Comparison of ENCODE assay signal across 37 cellular contexts in genomic region chr13:110854866-110855265, GRCh38.
"Had no signal": no experiment of that assay in that cellular context is flagged by ENCODE, and none has a peak within 500 bp of the region (broad histone marks: within the 10 kb centered on the region; RNA-seq: fewer than 3 reads in every experiment).

No MANE protein-coding gene starts in this region.

- H3K27ac Mint-ChIP-seq: activated naive CD4-positive, alpha-beta T cell treated with anti-CD3 and anti-CD28 coated beads for 36 hours; activated naive CD4-positive, alpha-beta T cell treated with anti-CD3 and anti-CD28 coated beads, Interleukin-2, amount 10 ng/mL, durations not matched to agents 7 days and 5 days; activated naive CD4-positive, alpha-beta T cell treated with anti-CD3 and anti-CD28 coated beads, Interleukin-2, amount 50 U/mL, for 24 hours; activated naive CD8-positive, alpha-beta T cell; activated naive CD8-positive, alpha-beta T cell treated with anti-CD3 and anti-CD28 coated beads for 36 hours; activated naive CD8-positive, alpha-beta T cell treated with anti-CD3 and anti-CD28 coated beads, Interleukin-2, amount 10 ng/mL, durations not matched to agents 7 days and 5 days; activated naive CD8-positive, alpha-beta T cell treated with anti-CD3 and anti-CD28 coated beads, Interleukin-2, amount 50 U/mL, for 24 hours; activated T-cell treated with anti-CD3 and anti-CD28 coated beads, Interleukin-2, amount 50 U/mL, for 24 hours; activated T-cell treated with anti-CD3 and anti-CD28 coated beads, Interleukin-2, amount 50 U/mL, for 72 hours; activated T-helper 1 cell treated with anti-CD3 and anti-CD28 coated beads, Interleukin-12 subunit alpha, Interleukin-12 subunit beta, Interleukin-2, Interleukin-4 antibody, amounts not matched to agents 30 ng/mL and 10 ng/mL and 1 ng/mL, durations not matched to agents 14 hours and 24 hours and 36 hours; activated T-helper 17 cell treated with anti-CD3 and anti-CD28 coated beads, Interleukin-2, amount 50 U/mL, for 72 hours; activated T-helper 2 cell treated with anti-CD3 and anti-CD28 coated beads, Interferon-gamma antibody, Interleukin-2, Interleukin-4, amounts not matched to agents 10 μg/mL and 5 μg/mL and 100 μg/mL, durations not matched to agents 14 hours and 24 hours and 36 hours; brain had no signal

- H3K36me3 Mint-ChIP-seq: activated naive CD4-positive, alpha-beta T cell treated with anti-CD3 and anti-CD28 coated beads, Interleukin-2, amount 10 ng/mL, durations not matched to agents 7 days and 5 days; brain had no signal

- ATAC-seq: activated naive CD4-positive, alpha-beta T cell treated with anti-CD3 and anti-CD28 coated beads, Interleukin-2, amount 50 U/mL, for 72 hours; activated naive CD8-positive, alpha-beta T cell treated with anti-CD3 and anti-CD28 coated beads, Interleukin-2, amount 50 U/mL, for 24 hours; activated T-cell treated with anti-CD3 and anti-CD28 coated beads, Interleukin-2, amount 50 U/mL, for 4 hours; activated T-cell treated with anti-CD3 and anti-CD28 coated beads, Interleukin-2, amount 50 U/mL, for 72 hours; activated T-helper 17 cell treated with anti-CD3 and anti-CD28 coated beads, Interleukin-2, amount 50 U/mL, for 72 hours; body of pancreas had no signal

- H3K27me3 Mint-ChIP-seq: activated naive CD8-positive, alpha-beta T cell treated with anti-CD3 and anti-CD28 coated beads for 36 hours had no signal

- H3K9me3 Mint-ChIP-seq: activated naive CD4-positive, alpha-beta T cell treated with anti-CD3 and anti-CD28 coated beads, Interleukin-2, amount 50 U/mL, for 24 hours had no signal

- DNase-seq: activated effector memory CD4-positive, alpha-beta T cell treated with anti-CD3 and anti-CD28 coated beads, Interleukin-2, amount 50 U/mL, for 16 hours; activated effector memory CD4-positive, alpha-beta T cell treated with Interleukin-2 at 50 U/mL for 16 hours; activated gamma-delta T cell; activated gamma-delta T cell treated with Interleukin-2 at 50 U/mL for 16 hours; activated naive CD4-positive, alpha-beta T cell; activated naive CD4-positive, alpha-beta T cell treated with anti-CD3 and anti-CD28 coated beads for 36 hours; activated naive CD4-positive, alpha-beta T cell treated with anti-CD3 and anti-CD28 coated beads, Interleukin-2, amount 10 ng/mL, durations not matched to agents 7 days and 5 days; activated naive CD4-positive, alpha-beta T cell treated with anti-CD3 and anti-CD28 coated beads, Interleukin-2, amount 50 U/mL, for 16 hours; activated naive CD4-positive, alpha-beta T cell treated with Interleukin-2 at 50 U/mL for 16 hours; activated naive CD8-positive, alpha-beta T cell treated with anti-CD3 and anti-CD28 coated beads for 36 hours; activated naive CD8-positive, alpha-beta T cell treated with anti-CD3 and anti-CD28 coated beads, Interleukin-2, amount 10 ng/mL, durations not matched to agents 7 days and 5 days; activated naive CD8-positive, alpha-beta T cell treated with anti-CD3 and anti-CD28 coated beads, Interleukin-2, amount 50 U/mL, for 24 hours; activated T-cell treated with anti-CD3 and anti-CD28 coated beads, Interleukin-2, amount 50 U/mL, for 24 hours; activated T-cell treated with anti-CD3 and anti-CD28 coated beads, Interleukin-2, amount 50 U/mL, for 4 hours; activated T-cell treated with anti-CD3 and anti-CD28 coated beads, Interleukin-2, amount 50 U/mL, for 48 hours; activated T-cell treated with anti-CD3 and anti-CD28 coated beads, Interleukin-2, amount 50 U/mL, for 72 hours; adrenal gland; amniotic stem cell; amygdala; anterior cingulate cortex; aorta; body of pancreas; brain microvascular endothelial cell; caudate nucleus; central memory CD4-positive, alpha-beta T cell; cerebellar nuclear complex had no signal

- H3K4me1 ChIP-seq: adrenal gland, ascending aorta, body of pancreas, breast epithelium had no signal

- H3K9me3 ChIP-seq: adrenal gland had no signal

- H3K4me3 Mint-ChIP-seq: activated naive CD4-positive, alpha-beta T cell treated with anti-CD3 and anti-CD28 coated beads for 36 hours; activated naive CD4-positive, alpha-beta T cell treated with anti-CD3 and anti-CD28 coated beads, Interleukin-2, amount 10 ng/mL, durations not matched to agents 7 days and 5 days; activated naive CD4-positive, alpha-beta T cell treated with anti-CD3 and anti-CD28 coated beads, Interleukin-2, amount 50 U/mL, for 24 hours; activated naive CD8-positive, alpha-beta T cell; activated naive CD8-positive, alpha-beta T cell treated with anti-CD3 and anti-CD28 coated beads for 36 hours; activated naive CD8-positive, alpha-beta T cell treated with anti-CD3 and anti-CD28 coated beads, Interleukin-2, amount 10 ng/mL, durations not matched to agents 7 days and 5 days; activated naive CD8-positive, alpha-beta T cell treated with anti-CD3 and anti-CD28 coated beads, Interleukin-2, amount 50 U/mL, for 24 hours; activated T-cell treated with anti-CD3 and anti-CD28 coated beads, Interleukin-2, amount 50 U/mL, for 24 hours; activated T-cell treated with anti-CD3 and anti-CD28 coated beads, Interleukin-2, amount 50 U/mL, for 4 hours; activated T-cell treated with anti-CD3 and anti-CD28 coated beads, Interleukin-2, amount 50 U/mL, for 72 hours; activated T-helper 1 cell treated with anti-CD3 and anti-CD28 coated beads, Interleukin-12 subunit alpha, Interleukin-12 subunit beta, Interleukin-2, Interleukin-4 antibody, amounts not matched to agents 30 ng/mL and 10 ng/mL and 1 ng/mL, durations not matched to agents 14 hours and 24 hours and 36 hours; activated T-helper 17 cell treated with anti-CD3 and anti-CD28 coated beads, Interleukin-2, amount 50 U/mL, for 72 hours; brain; central memory CD8-positive, alpha-beta T cell had no signal

- H3K36me3 ChIP-seq: adrenal gland, ascending aorta, brain microvascular endothelial cell, breast epithelium, cardiac muscle cell had no signal

- H3K27me3 ChIP-seq: adrenal gland, ascending aorta, body of pancreas, brain microvascular endothelial cell, breast epithelium, cardiac muscle cell had no signal

- H3K27ac ChIP-seq: adrenal gland, ascending aorta, body of pancreas, brain microvascular endothelial cell, breast epithelium, cardiac muscle cell had no signal

- H3K4me3 ChIP-seq: adrenal gland, ascending aorta, body of pancreas, breast epithelium, cardiac muscle cell had no signal
